ENCODE assay signal across 8 cellular contexts in genomic region chr11:14499178-14499559, GRCh38. TPM values are rescaled to one million over a fixed set of nuclear protein-coding genes. Genes with fewer than 3 reads are reported as not detected.
DNase-seq lines count a peak whose midpoint lies in the region; ATAC-seq and TF ChIP-seq lines count a peak whose summit lies in the region.

No MANE protein-coding gene starts in this region.

- H3K27ac ChIP-seq in BLaER1, result peak overlapping the region; percentile 68
- H3K27ac ChIP-seq in esophagus muscularis mucosa (replicated peaks in 1 of 4), result peak overlapping the region; percentile 87 to 93 (median 91)
- H3K27ac ChIP-seq in upper lobe of left lung, result peak overlapping the region; percentile 82 to 97 (median 94)

- POLR2A ChIA-PET in activated CD4-positive, alpha-beta memory T cell treated with anti-CD3 and anti-CD28 coated beads, Interleukin-2, amount 10 ng/mL, durations not matched to agents 7 days and 5 days (lab: Charles Lee), result interaction anchor here (0.7 to 4.9 kb wide), 13 partner anchors 9 to 574 kb away, joined by 3 to 48 read pairs (median 6); partner anchors contain the start of genes CYP2R1, PDE3B and PSMA1

- no peak for TF ChIP-seq EP300 in esophagus muscularis mucosa (IDR thresholded peaks at IDR 0.05)
- no peak for TF ChIP-seq EP300 in upper lobe of left lung (IDR thresholded peaks at IDR 0.05)

- ATAC-seq in GM19467 (IDR thresholded peaks at IDR 0.05; ENCODE audit: unreplicated experiment) (peak; percentile 11), upper lobe of left lung (ENCODE audit: low FRiP score in 2 of 2) (peak; percentile 73 to 74)

- H3K27me3 Mint-ChIP-seq in activated CD4-positive, alpha-beta memory T cell treated with anti-CD3 and anti-CD28 coated beads, Interleukin-2, amount 10 ng/mL, durations not matched to agents 7 days and 5 days, result no peaks in the 10 kb centered on the region
- no peaks in the 10 kb centered on the region for H3K27me3 Mint-ChIP-seq in nephron (ENCODE audit: low read depth)

- H3K9me3 Mint-ChIP-seq in activated CD4-positive, alpha-beta memory T cell treated with anti-CD3 and anti-CD28 coated beads, Interleukin-2, amount 10 ng/mL, durations not matched to agents 7 days and 5 days, result no peaks in the 10 kb centered on the region
- H3K9me3 Mint-ChIP-seq in nephron, result no peaks in the 10 kb centered on the region

- intact Hi-C loops in esophagus muscularis mucosa (cut with DNase I), result loop anchor here (5.0 kb wide), 1 partner anchor 37 kb away; no protein-coding TSS in a partner anchor

- no peak for TF ChIP-seq CTCF in esophagus muscularis mucosa (IDR thresholded peaks at IDR 0.05)
- TF ChIP-seq CTCF in nephron (IDR thresholded peaks at IDR 0.05; ENCODE audit: unreplicated experiment in 3 of 3), result no peak
- TF ChIP-seq CTCF in upper lobe of left lung (IDR thresholded peaks at IDR 0.05), result no peak

- DNase-seq in Jurkat, Clone E6-1 (ENCODE audit: low read depth, low spot score), result no peak
- peak; percentile 46 for DNase-seq in activated CD4-positive, alpha-beta memory T cell treated with anti-CD3 and anti-CD28 coated beads, Interleukin-2, amount 10 ng/mL, durations not matched to agents 7 days and 5 days
- DNase-seq in esophagus muscularis mucosa (ENCODE audit: extremely low spot score) (no peak), upper lobe of left lung (peak in 1 of 2 donors; percentile 44), ecto neural progenitor cell (ENCODE audit: low spot score) (no peak)

- H3K4me1 ChIP-seq in BLaER1, result peaks cover 21% of the 10 kb centered on the region
- H3K4me1 ChIP-seq in esophagus muscularis mucosa, result peaks cover 17 to 48% (median 36%) of the 10 kb centered on the region in 4 donors
- H3K4me1 ChIP-seq in upper lobe of left lung, result peaks cover 10 to 25% (median 15%) of the 10 kb centered on the region in 4 donors

- H3K36me3 ChIP-seq in BLaER1 (peaks cover 48% of the 10 kb centered on the region), esophagus muscularis mucosa (peaks cover 19 to 55% (median 37%) of the 10 kb centered on the region in 4 donors), upper lobe of left lung (peaks cover 6 to 56% (median 17%) of the 10 kb centered on the region in 4 donors)

- TF ChIP-seq POLR2A in esophagus muscularis mucosa (IDR thresholded peaks at IDR 0.05; ENCODE audit: low read depth) (no peak), upper lobe of left lung (IDR thresholded peaks at IDR 0.05) (no peak)

- peak overlapping the region; percentile 98 for H3K4me3 Mint-ChIP-seq in activated CD4-positive, alpha-beta memory T cell treated with anti-CD3 and anti-CD28 coated beads, Interleukin-2, amount 10 ng/mL, durations not matched to agents 7 days and 5 days
- H3K4me3 Mint-ChIP-seq in nephron, result peak overlapping the region; percentile 97 to 100 (median 99)

- peak overlapping the region; percentile 86 for H3K4me2 ChIP-seq in BLaER1

- CTCF ChIA-PET in activated CD4-positive, alpha-beta memory T cell treated with anti-CD3 and anti-CD28 coated beads, Interleukin-2, amount 10 ng/mL, durations not matched to agents 7 days and 5 days (lab: Charles Lee), result interaction anchor here (2.5 to 3.2 kb wide), 2 partner anchors 393 to 409 kb away, joined by 6 to 17 read pairs; partner anchors contain the start of gene CYP2R1

- H3K4me3 ChIP-seq in BLaER1, result peak overlapping the region; percentile 82
- peak overlapping the region; percentile 81 for H3K4me3 ChIP-seq in Jurkat, Clone E6-1 (ENCODE audit: low read length)
- peak overlapping the region; percentile 83 to 91 (median 89) for H3K4me3 ChIP-seq in esophagus muscularis mucosa
- peak overlapping the region; percentile 79 to 95 (median 90) for H3K4me3 ChIP-seq in upper lobe of left lung

- H3K9ac ChIP-seq in BLaER1, result peak overlapping the region; percentile 84

- H3K36me3 Mint-ChIP-seq in activated CD4-positive, alpha-beta memory T cell treated with anti-CD3 and anti-CD28 coated beads, Interleukin-2, amount 10 ng/mL, durations not matched to agents 7 days and 5 days (ENCODE audit: low read depth), result peaks cover 58% of the 10 kb centered on the region
- H3K36me3 Mint-ChIP-seq in nephron (ENCODE audit: low read depth), result peaks cover 51% of the 10 kb centered on the region

- no peaks in the 10 kb centered on the region for H3K27me3 ChIP-seq in BLaER1
- no peaks in the 10 kb centered on the region for H3K27me3 ChIP-seq in esophagus muscularis mucosa
- no peaks in the 10 kb centered on the region for H3K27me3 ChIP-seq in upper lobe of left lung

- peak overlapping the region; percentile 91 for H3K27ac Mint-ChIP-seq in activated CD4-positive, alpha-beta memory T cell treated with anti-CD3 and anti-CD28 coated beads, Interleukin-2, amount 10 ng/mL, durations not matched to agents 7 days and 5 days
- H3K27ac Mint-ChIP-seq in nephron, result peak overlapping the region; percentile 97 to 98 (median 97)

- peaks cover 45% of the 10 kb centered on the region for H3K4me1 Mint-ChIP-seq in activated CD4-positive, alpha-beta memory T cell treated with anti-CD3 and anti-CD28 coated beads, Interleukin-2, amount 10 ng/mL, durations not matched to agents 7 days and 5 days
- peaks cover 31% of the 10 kb centered on the region for H3K4me1 Mint-ChIP-seq in nephron

- H3K9me3 ChIP-seq in BLaER1 (no peaks in the 10 kb centered on the region), esophagus muscularis mucosa (no peaks in the 10 kb centered on the region), upper lobe of left lung (no peaks in the 10 kb centered on the region)

- peaks cover 40% of the 10 kb centered on the region for H4K20me1 ChIP-seq in BLaER1

- under 1% methylated on average over 11 of the region's 19 CpGs for WGBS in esophagus muscularis mucosa
- 1% methylated on average over 11 to 19 of the region's 19 CpGs for WGBS in upper lobe of left lung, 2 donors

RNA-seq across cellular contexts. Expression of gene COPB1, which starts 0.4 kb away (rescaled TPM):
- polyA plus RNA-seq in Jurkat, Clone E6-1 (2012; ENCODE audit: insufficient read depth, insufficient read length), result 75.6 TPM
- total RNA-seq in activated CD4-positive, alpha-beta memory T cell treated with anti-CD3 and anti-CD28 coated beads, Interleukin-2, amount 10 ng/mL, durations not matched to agents 7 days and 5 days, result 10 to 100 TPM; 98.0 to 100.0 TPM
- 10 to 100 TPM; 64.1 to 85.2 (median 80.5) TPM for total RNA-seq in esophagus muscularis mucosa
- 100 to 1,000 TPM in 1 of 6 donors, 10 to 100 TPM in 5; 56.2 to 139 (median 84.2) TPM for total RNA-seq in upper lobe of left lung

RNA-seq across cellular contexts. Expression of gene PSMA1, which starts 21.0 kb away (rescaled TPM):
- polyA plus RNA-seq in Jurkat, Clone E6-1 (2012; ENCODE audit: insufficient read depth, insufficient read length), result 319 TPM
- total RNA-seq in activated CD4-positive, alpha-beta memory T cell treated with anti-CD3 and anti-CD28 coated beads, Interleukin-2, amount 10 ng/mL, durations not matched to agents 7 days and 5 days, result 100 to 1,000 TPM; 232 to 238 TPM
- total RNA-seq in esophagus muscularis mucosa, result 100 to 1,000 TPM in 3 of 4 donors, 10 to 100 TPM in 1; 96.0 to 118 (median 110) TPM
- total RNA-seq in upper lobe of left lung, result 100 to 1,000 TPM in 3 of 6 donors, 10 to 100 TPM in 3; 66.1 to 113 (median 101) TPM
